Comparison of ENCODE assay signal across 14 cellular contexts in the genomic region with DNA sequence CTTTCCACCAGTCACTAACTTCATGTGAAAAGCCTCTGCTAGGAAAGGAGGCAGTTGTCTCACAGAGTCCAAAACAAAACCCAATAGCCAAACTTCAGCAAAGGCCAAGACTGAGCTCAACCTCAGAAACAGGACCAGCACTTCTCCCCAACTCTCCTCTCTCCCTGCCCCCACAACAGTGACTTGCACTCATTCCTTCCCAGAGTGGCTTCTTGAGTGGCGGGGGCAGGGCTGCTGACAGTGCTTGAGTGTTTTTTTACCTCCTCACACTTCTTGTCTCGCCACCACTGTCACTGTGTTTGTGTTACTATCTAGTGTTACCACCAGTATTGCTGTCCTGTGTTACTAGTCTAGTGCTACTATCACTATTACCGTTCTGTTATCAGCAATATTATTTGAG.
DNase-seq lines count a peak whose midpoint lies in the region; ATAC-seq and TF ChIP-seq lines count a peak whose summit lies in the region.
"Had no signal": no experiment of that assay in that cellular context is flagged by ENCODE, and none has a peak within 500 bp of the region (broad histone marks: within the 10 kb centered on the region; RNA-seq: fewer than 3 reads in every experiment).

No MANE protein-coding gene starts in this region.

- peak overlapping the region; percentile 90 for H3K27ac Mint-ChIP-seq in dendritic cell treated with granulocyte-macrophage colony-stimulating factor and Interleukin-4, amounts not matched to agents 40 ng/mL and 50 ng/mL, for 4 days
- H3K27ac Mint-ChIP-seq in CD8-positive, alpha-beta memory T cell: no peak overlapping the region
- H3K27ac Mint-ChIP-seq: CD4-positive, alpha-beta memory T cell had no signal

- no peaks in the 10 kb centered on the region for H4K20me1 ChIP-seq in IMR-90 (ENCODE audit: insufficient read depth, low read length)

- H3K4me3 ChIP-seq in IMR-90 (ENCODE audit: insufficient read depth, low read depth, low read length) (no peak overlapping the region), mesenchymal stem cell (ENCODE audit: insufficient read depth in 1 of 2, low read depth in 1 of 2, low read length in 2 of 2) (no peak overlapping the region)
- H3K4me3 ChIP-seq in CD8-positive, alpha-beta memory T cell (ENCODE audit: low read length): no peak overlapping the region
- H3K4me3 ChIP-seq: A549 had no signal

- no peak overlapping the region for H3K18ac ChIP-seq in IMR-90 (ENCODE audit: low read depth, low read length)
- peak overlapping the region; percentile 28 to 71 for H3K18ac ChIP-seq in mesenchymal stem cell (ENCODE audit: low read depth in 1 of 2, low read length in 2 of 2)

- no CpG with 5 or more reads among the region's 3 CpGs for WGBS in IMR-90 (ENCODE audit: extremely low coverage in 2 of 2, insufficient read length in 1 of 2), 2 experiments
- 100% methylated on average over 1 of the region's 3 CpGs for WGBS in mesenchymal stem cell

- H2BK15ac ChIP-seq in IMR-90 (ENCODE audit: low read depth, low read length) (no peak overlapping the region), mesenchymal stem cell (ENCODE audit: low read depth, poor library complexity, severe bottlenecking) (no peak overlapping the region)

- H3K9me3 ChIP-seq in IMR-90 (ENCODE audit: control insufficient read depth, insufficient read depth, low read length) (no peaks in the 10 kb centered on the region), mesenchymal stem cell (ENCODE audit: control insufficient read depth, low read length) (no peaks in the 10 kb centered on the region)
- H3K9me3 ChIP-seq in CD8-positive, alpha-beta memory T cell (ENCODE audit: low read length): no peaks in the 10 kb centered on the region
- H3K9me3 ChIP-seq: A549, BE2C had no signal

- no TSS peak for BruUV-seq in IMR-90 (replicated peaks; lab: Mats Ljungman, UMichigan)

- H2BK120ac ChIP-seq in IMR-90 (ENCODE audit: low read depth, low read length) (no peak overlapping the region), mesenchymal stem cell (ENCODE audit: low read depth, low read length) (no peak overlapping the region)

- in situ Hi-C loops in IMR-90 (cut with MboI; ENCODE audit: low sequenced_read_pairs): no loop called here

- no peak overlapping the region for H3K56ac ChIP-seq in IMR-90 (ENCODE audit: extremely low read depth, insufficient read depth, low read length)

- POLR2A ChIA-PET in IMR-90 (lab: Charles Lee; ENCODE audit: unreplicated experiment): no interaction called here
- POLR2A ChIA-PET in CD8-positive, alpha-beta memory T cell (lab: Charles Lee): no interaction called here

- H3K27ac ChIP-seq in IMR-90 (ENCODE audit: insufficient read depth, low read length) (no peak overlapping the region), mesenchymal stem cell (ENCODE audit: low read length, poor library complexity, severe bottlenecking) (no peak overlapping the region)
- H3K27ac ChIP-seq in CD8-positive, alpha-beta memory T cell (ENCODE audit: low read depth, low read length): no peak overlapping the region
- H3K27ac ChIP-seq: A549, C4-2B, HL-60 had no signal

- H2AFZ ChIP-seq in IMR-90 (replicated peaks; ENCODE audit: low read length, poor library complexity): no peak overlapping the region
- no peak overlapping the region for H2AFZ ChIP-seq in mesenchymal stem cell (ENCODE audit: low read depth, low read length)

- no peak overlapping the region for H2BK5ac ChIP-seq in IMR-90 (ENCODE audit: low read depth, low read length, poor library complexity, severe bottlenecking)
- no peak overlapping the region for H2BK5ac ChIP-seq in mesenchymal stem cell (ENCODE audit: low read depth, low read length, poor library complexity, severe bottlenecking)

- DNase-seq in IMR-90 (no peak), mesenchymal stem cell (no peak), posterior cingulate gyrus (no peak), NCI-H2227 (lab: John Stamatoyannopoulos, UW; ENCODE audit: unreplicated experiment) (no peak)
- DNase-seq in CD8-positive, alpha-beta memory T cell: no peak
- DNase-seq: BE2C; CD4-positive, alpha-beta memory T cell; COR-L47; DMS153; GF-D8 had no signal

- no peak for ATAC-seq in IMR-90 (ENCODE audit: low read depth)
- ATAC-seq: A549 had no signal

- peak overlapping the region; percentile 17 for H3K4me3 Mint-ChIP-seq in dendritic cell treated with granulocyte-macrophage colony-stimulating factor and Interleukin-4, amounts not matched to agents 40 ng/mL and 50 ng/mL, for 4 days
- no peak overlapping the region for H3K4me3 Mint-ChIP-seq in CD8-positive, alpha-beta memory T cell
- H3K4me3 Mint-ChIP-seq: CD4-positive, alpha-beta memory T cell had no signal

- CTCF ChIA-PET in IMR-90 (lab: Yijun Ruan, JAX): no interaction called here
- CTCF ChIA-PET in CD8-positive, alpha-beta memory T cell (lab: Charles Lee): no interaction called here

- H3K36me3 ChIP-seq in IMR-90 (ENCODE audit: control insufficient read depth, insufficient read depth, low read length) (no peaks in the 10 kb centered on the region), mesenchymal stem cell (ENCODE audit: control insufficient read depth in 1 of 2, insufficient read depth in 2 of 2, low read depth in 1 of 2, low read length in 2 of 2) (no peaks in the 10 kb centered on the region)
- no peaks in the 10 kb centered on the region for H3K36me3 ChIP-seq in CD8-positive, alpha-beta memory T cell (ENCODE audit: insufficient read depth, low read length)
- H3K36me3 ChIP-seq: BE2C had no signal

- dilution Hi-C loops in IMR-90 (cut with HindIII; ENCODE audit: low sequenced_read_pairs, unreplicated experiment): no loop called here

- H3K9ac ChIP-seq in IMR-90 (ENCODE audit: low read depth, low read length) (no peak overlapping the region), mesenchymal stem cell (ENCODE audit: low read length) (no peak overlapping the region)

- no peaks in the 10 kb centered on the region for H3K36me3 Mint-ChIP-seq in dendritic cell treated with granulocyte-macrophage colony-stimulating factor and Interleukin-4, amounts not matched to agents 40 ng/mL and 50 ng/mL, for 4 days (ENCODE audit: low read depth)
- no peaks in the 10 kb centered on the region for H3K36me3 Mint-ChIP-seq in CD8-positive, alpha-beta memory T cell
- H3K36me3 Mint-ChIP-seq: CD4-positive, alpha-beta memory T cell had no signal

- 0 out of 2 replicates have a peak overlapping the region, but pooled peaks have one; percentile 43 for H3K14ac ChIP-seq in IMR-90 (replicated peaks; ENCODE audit: low read depth, low read length)
- no peak overlapping the region for H3K14ac ChIP-seq in mesenchymal stem cell (ENCODE audit: low read length in 2 of 2)

- no peak overlapping the region for H4K91ac ChIP-seq in IMR-90 (ENCODE audit: insufficient read depth, low read depth, low read length)
- peak overlapping the region; percentile 7 for H4K91ac ChIP-seq in mesenchymal stem cell (ENCODE audit: low read length)

- H3K27me3 ChIP-seq in IMR-90 (ENCODE audit: control insufficient read depth, insufficient read depth, low read length): peaks cover 2% of the 10 kb centered on the region; the same call in 1 of the 2 replicates
- H3K27me3 ChIP-seq in mesenchymal stem cell (ENCODE audit: control insufficient read depth in 1 of 2, insufficient read depth in 1 of 2, low read length in 2 of 2): no peaks in the 10 kb centered on the region
- no peaks in the 10 kb centered on the region for H3K27me3 ChIP-seq in CD8-positive, alpha-beta memory T cell (ENCODE audit: insufficient read depth, low read length, poor library complexity, severe bottlenecking)
- H3K27me3 ChIP-seq: BE2C had no signal

- no peaks in the 10 kb centered on the region for H3K79me1 ChIP-seq in IMR-90 (ENCODE audit: low read depth in 1 of 2, low read length in 2 of 2)
- H3K79me1 ChIP-seq in mesenchymal stem cell (replicated peaks; ENCODE audit: low read length, poor library complexity, severe bottlenecking): no peaks in the 10 kb centered on the region

- H3K23ac ChIP-seq in IMR-90 (ENCODE audit: low read depth, low read length) (peak overlapping the region; percentile 3; the same call in 1 of the 2 replicates), mesenchymal stem cell (ENCODE audit: low read length in 2 of 2) (peak overlapping the region in 1 of 2 experiments; percentile 1)

- TF ChIP-seq CTCF in IMR-90 (conservative IDR thresholded peaks at IDR 0.05; ENCODE audit: low read depth, low read length): no peak

- H3K9me3 Mint-ChIP-seq in dendritic cell treated with granulocyte-macrophage colony-stimulating factor and Interleukin-4, amounts not matched to agents 40 ng/mL and 50 ng/mL, for 4 days: no peaks in the 10 kb centered on the region
- H3K9me3 Mint-ChIP-seq in CD8-positive, alpha-beta memory T cell: no peaks in the 10 kb centered on the region

- no peak for TF ChIP-seq RAD21 in IMR-90 (IDR thresholded peaks at IDR 0.05; ENCODE audit: low read length)

- H3K4ac ChIP-seq in IMR-90 (ENCODE audit: low read depth, low read length) (no peak overlapping the region), mesenchymal stem cell (ENCODE audit: low read depth in 1 of 2, low read length in 2 of 2) (no peak overlapping the region)

- peaks cover 51% of the 10 kb centered on the region for H3K4me1 Mint-ChIP-seq in dendritic cell treated with granulocyte-macrophage colony-stimulating factor and Interleukin-4, amounts not matched to agents 40 ng/mL and 50 ng/mL, for 4 days (ENCODE audit: low read depth)
- peaks cover 0 to 9% (median 6%) of the 10 kb centered on the region in 3 donors for H3K4me1 Mint-ChIP-seq in CD8-positive, alpha-beta memory T cell

- no peak overlapping the region for H2AK5ac ChIP-seq in IMR-90 (ENCODE audit: low read depth, low read length)
- H2AK5ac ChIP-seq in mesenchymal stem cell (ENCODE audit: low read length, severe bottlenecking): no peak overlapping the region

- H2AK9ac ChIP-seq in IMR-90 (replicated peaks; ENCODE audit: low read depth, low read length, poor library complexity): no peak overlapping the region

- H3K4me1 ChIP-seq in IMR-90 (ENCODE audit: control insufficient read depth, insufficient read depth, low read length) (peaks cover 3% of the 10 kb centered on the region; the same call in 1 of the 2 replicates), mesenchymal stem cell (ENCODE audit: control insufficient read depth, insufficient read depth, low read depth, low read length) (no peaks in the 10 kb centered on the region)
- no peaks in the 10 kb centered on the region for H3K4me1 ChIP-seq in CD8-positive, alpha-beta memory T cell (ENCODE audit: insufficient read depth, low read length)
- H3K4me1 ChIP-seq: A549, BE2C had no signal

- intact Hi-C loops in IMR-90 (cut with micrococcal nuclease) (no loop called here), posterior cingulate gyrus (cut with DNase I) (no loop called here)
- intact Hi-C loops in dendritic cell treated with granulocyte-macrophage colony-stimulating factor and Interleukin-4, amounts not matched to agents 40 ng/mL and 50 ng/mL, for 4 days (cut with micrococcal nuclease): no loop called here

- no peak for TF ChIP-seq POLR2A in IMR-90 (IDR thresholded peaks at IDR 0.05; ENCODE audit: low read depth, low read length)

- no peak overlapping the region for H4K5ac ChIP-seq in IMR-90 (ENCODE audit: low read depth, low read length)

- no peaks in the 10 kb centered on the region for H3K27me3 Mint-ChIP-seq in dendritic cell treated with granulocyte-macrophage colony-stimulating factor and Interleukin-4, amounts not matched to agents 40 ng/mL and 50 ng/mL, for 4 days
- H3K27me3 Mint-ChIP-seq in CD8-positive, alpha-beta memory T cell: peaks cover 3 to 16% of the 10 kb centered on the region in 2 donors
- H3K27me3 Mint-ChIP-seq: CD4-positive, alpha-beta memory T cell had no signal

- H4K8ac ChIP-seq in IMR-90 (ENCODE audit: low read depth in 2 of 2, low read length in 2 of 2): no peak overlapping the region
- H4K8ac ChIP-seq in mesenchymal stem cell (ENCODE audit: low read length): peak overlapping the region; percentile 36

- H2BK12ac ChIP-seq in mesenchymal stem cell (ENCODE audit: low read length in 2 of 2): peak overlapping the region in 1 of 2 experiments; percentile 21

- no peak overlapping the region for H2BK20ac ChIP-seq in IMR-90 (ENCODE audit: low read depth, low read length)

- no peaks in the 10 kb centered on the region; the same call in 1 of the 2 replicates for H3K9me1 ChIP-seq in IMR-90 (ENCODE audit: insufficient read depth, low read length)

- no peak overlapping the region for H3K4me2 ChIP-seq in IMR-90 (ENCODE audit: low read depth, low read length)
- no peak overlapping the region for H3K4me2 ChIP-seq in mesenchymal stem cell (ENCODE audit: low read length, poor library complexity, severe bottlenecking)
- H3K4me2 ChIP-seq: A549 had no signal
